ENCODE assay signal across 8 cellular contexts in the genomic region with DNA sequence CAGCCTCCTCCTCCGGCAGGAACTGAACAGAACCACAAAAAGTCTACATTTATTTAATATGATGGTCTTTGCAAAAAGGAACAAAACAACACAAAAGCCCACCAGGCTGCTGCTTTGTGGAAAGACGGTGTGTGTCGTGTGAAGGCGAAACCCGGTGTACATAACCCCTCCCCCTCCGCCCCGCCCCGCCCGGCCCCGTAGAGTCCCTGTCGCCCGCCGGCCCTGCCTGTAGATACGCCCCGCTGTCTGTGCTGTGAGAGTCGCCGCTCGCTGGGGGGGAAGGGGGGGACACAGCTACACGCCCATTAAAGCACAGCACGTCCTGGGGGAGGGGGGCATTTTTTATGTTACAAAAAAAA.
DNase-seq lines count a peak whose midpoint lies in the region; ATAC-seq and TF ChIP-seq lines count a peak whose summit lies in the region.

No MANE protein-coding gene starts in this region.

- no peak overlapping the region for H3K27ac ChIP-seq in CD8-positive, alpha-beta memory T cell (ENCODE audit: low read depth, low read length)

- CTCF ChIA-PET in CD8-positive, alpha-beta memory T cell (lab: Charles Lee): no interaction called here

- peak overlapping the region in 4 of 8 donors; percentile 42 to 61 (median 54) for H3K27ac Mint-ChIP-seq in CD8-positive, alpha-beta memory T cell
- peak overlapping the region in 1 of 5 experiments; percentile 56 for H3K27ac Mint-ChIP-seq in brain
- peak overlapping the region in 2 of 10 donors; percentile 43 to 75 for H3K27ac Mint-ChIP-seq in naive thymus-derived CD8-positive, alpha-beta T cell

- H3K36me3 ChIP-seq in CD8-positive, alpha-beta memory T cell (ENCODE audit: insufficient read depth, low read length): no peaks in the 10 kb centered on the region

- H3K4me1 ChIP-seq in CD8-positive, alpha-beta memory T cell (ENCODE audit: insufficient read depth, low read length): peaks cover 30% of the 10 kb centered on the region

- TF ChIP-seq CTCF in NB4 (IDR thresholded peaks at IDR 0.05; ENCODE audit: low read depth, low read length) (no peak), brain (conservative IDR thresholded peaks at IDR 0.05) (no peak)

- H3K9me3 ChIP-seq in CD8-positive, alpha-beta memory T cell (ENCODE audit: low read length): no peaks in the 10 kb centered on the region

- DNase-seq in CD8-positive, alpha-beta memory T cell: peak in 1 of 5 donors; percentile 12
- DNase-seq in NB4 (ENCODE audit: low read depth) (peak; percentile 38), GM19240 (ENCODE audit: insufficient read length, low spot score) (no peak), ureter (ENCODE audit: low spot score) (no peak), Ammon's horn (ENCODE audit: low spot score) (no peak)
- peak in 6 of 10 donors; percentile 6 to 33 (median 26) for DNase-seq in naive thymus-derived CD8-positive, alpha-beta T cell

- H3K27me3 Mint-ChIP-seq in CD8-positive, alpha-beta memory T cell: peaks cover 41 to 73% of the 10 kb centered on the region in 2 donors
- H3K27me3 Mint-ChIP-seq in brain: peaks cover 99% of the 10 kb centered on the region
- peaks cover 34 to 86% (median 71%) of the 10 kb centered on the region in 5 donors for H3K27me3 Mint-ChIP-seq in naive thymus-derived CD8-positive, alpha-beta T cell

- peaks cover 0 to 4% (median 0%) of the 10 kb centered on the region in 3 donors for H3K36me3 Mint-ChIP-seq in CD8-positive, alpha-beta memory T cell
- no peaks in the 10 kb centered on the region for H3K36me3 Mint-ChIP-seq in brain
- peaks cover 0 to 5% (median 0%) of the 10 kb centered on the region in 3 donors for H3K36me3 Mint-ChIP-seq in naive thymus-derived CD8-positive, alpha-beta T cell

- POLR2A ChIA-PET in CD8-positive, alpha-beta memory T cell (lab: Charles Lee): no interaction called here
- POLR2A ChIA-PET in naive thymus-derived CD8-positive, alpha-beta T cell (lab: Charles Lee): no interaction called here

- peak overlapping the region; percentile 74 to 89 (median 88) for H3K4me3 Mint-ChIP-seq in CD8-positive, alpha-beta memory T cell
- peak overlapping the region; percentile 72 to 89 (median 84) for H3K4me3 Mint-ChIP-seq in brain
- H3K4me3 Mint-ChIP-seq in naive thymus-derived CD8-positive, alpha-beta T cell: peak overlapping the region; percentile 82 to 97 (median 90)

- peak overlapping the region; percentile 56 for H3K4me3 ChIP-seq in CD8-positive, alpha-beta memory T cell (ENCODE audit: low read length)
- no peak overlapping the region for H3K4me3 ChIP-seq in NB4 (ENCODE audit: low read depth, low read length)

- TF ChIP-seq POLR2A in NB4 (IDR thresholded peaks at IDR 0.05; ENCODE audit: extremely low read depth, insufficient read length): no peak

- peaks cover 24 to 49% (median 33%) of the 10 kb centered on the region in 3 donors for H3K4me1 Mint-ChIP-seq in CD8-positive, alpha-beta memory T cell
- peaks cover 36% of the 10 kb centered on the region for H3K4me1 Mint-ChIP-seq in brain
- H3K4me1 Mint-ChIP-seq in naive thymus-derived CD8-positive, alpha-beta T cell: peaks cover 25 to 40% (median 36%) of the 10 kb centered on the region in 4 donors

- peak; percentile 42 to 54 for ATAC-seq in naive thymus-derived CD8-positive, alpha-beta T cell
- no peak for ATAC-seq in HG03196 (IDR thresholded peaks at IDR 0.05; ENCODE audit: unreplicated experiment)

- H3K9me3 Mint-ChIP-seq in CD8-positive, alpha-beta memory T cell: peaks cover 0 to 2% (median 0%) of the 10 kb centered on the region in 5 donors
- H3K9me3 Mint-ChIP-seq in brain: peaks cover 0 to 6% (median 0%) of the 10 kb centered on the region in 5 experiments
- H3K9me3 Mint-ChIP-seq in naive thymus-derived CD8-positive, alpha-beta T cell: peaks cover 0 to 9% (median 0%) of the 10 kb centered on the region in 9 donors

- H3K27me3 ChIP-seq in CD8-positive, alpha-beta memory T cell (ENCODE audit: insufficient read depth, low read length, poor library complexity, severe bottlenecking): peaks cover 61% of the 10 kb centered on the region

Comparison
In these comparisons a context has a peak if more than half of its experiments do, and no peak if none do; other contexts are left out.
1. DNase-seq: peak in NB4 (single experiment) and naive thymus-derived CD8-positive, alpha-beta T cell (6 of 10); none in GM19240 (single experiment), ureter (single experiment) and Ammon's horn (single experiment).
2. Peak in every context shown above with its lines, with median percentiles within 50 percentile points of each other: H3K4me3 Mint-ChIP-seq.